12 cellular contexts compared by ENCODE assay signal in the genomic region with DNA sequence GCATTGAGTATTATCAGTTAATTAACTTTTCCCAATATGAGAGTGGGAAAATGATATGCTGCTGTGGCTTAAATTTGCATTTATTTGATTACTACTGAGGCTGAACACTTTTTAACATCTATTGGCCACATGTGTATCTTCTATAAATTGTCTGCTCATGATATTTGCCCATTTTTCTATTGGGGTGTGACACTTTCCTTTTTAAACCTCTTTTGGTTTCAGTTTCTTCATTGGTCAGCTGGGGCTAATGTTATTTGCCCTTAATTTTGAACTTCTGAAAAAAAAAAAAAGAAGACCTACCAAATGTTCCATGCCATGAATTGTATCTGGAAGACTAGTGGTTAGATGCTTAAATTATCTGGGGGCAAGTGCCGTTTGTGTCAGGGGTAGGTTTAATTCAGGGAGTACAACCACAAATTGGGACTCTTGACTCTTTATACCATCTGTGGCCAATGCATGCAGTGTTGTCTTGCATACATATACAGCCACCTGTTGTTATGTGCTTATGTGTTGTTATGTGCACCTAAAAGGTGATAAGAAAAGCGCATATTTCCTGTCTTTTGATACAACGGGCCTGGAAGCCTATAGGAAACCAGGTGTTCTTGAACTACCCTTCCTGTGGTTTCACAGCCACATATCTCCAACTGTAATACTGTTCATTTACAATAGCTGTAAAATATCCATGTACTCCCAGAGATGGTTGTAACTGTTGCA. TPM values are rescaled to one million over a fixed set of nuclear protein-coding genes. Genes with fewer than 3 reads are reported as not detected.
DNase-seq lines count a peak whose midpoint lies in the region; ATAC-seq and TF ChIP-seq lines count a peak whose summit lies in the region.
"Had no signal": no experiment of that assay in that cellular context is flagged by ENCODE, and none has a peak within 500 bp of the region (broad histone marks: within the 10 kb centered on the region; RNA-seq: fewer than 3 reads in every experiment).

No MANE protein-coding gene starts in this region.

- H3K4me3 Mint-ChIP-seq in activated naive CD4-positive, alpha-beta T cell treated with anti-CD3 and anti-CD28 coated beads, Interleukin-2, amount 10 ng/mL, durations not matched to agents 7 days and 5 days, result peak overlapping the region; percentile 50
- peak overlapping the region; percentile 78 for H3K4me3 Mint-ChIP-seq in natural killer cell
- H3K4me3 Mint-ChIP-seq in mesothelial cell of epicardium, result no peak overlapping the region

- no peak overlapping the region for H3K9ac ChIP-seq in KMS-11

- peak; percentile 63 for ATAC-seq in HG02610 (IDR thresholded peaks at IDR 0.05; ENCODE audit: unreplicated experiment)
- ATAC-seq in natural killer cell, result peak; percentile 27 to 63 (median 54)

- CTCF ChIA-PET in activated naive CD4-positive, alpha-beta T cell treated with anti-CD3 and anti-CD28 coated beads, Interleukin-2, amount 10 ng/mL, durations not matched to agents 7 days and 5 days (lab: Charles Lee), result interaction anchor here (2.2 kb wide), 1 partner anchor 11 kb away, joined by 9 read pairs; no protein-coding TSS in a partner anchor

- peaks cover 37% of the 10 kb centered on the region for H3K4me1 ChIP-seq in KMS-11 (ENCODE audit: low read depth, poor library complexity, severe bottlenecking)

- H3K27me3 Mint-ChIP-seq in activated naive CD4-positive, alpha-beta T cell treated with anti-CD3 and anti-CD28 coated beads, Interleukin-2, amount 10 ng/mL, durations not matched to agents 7 days and 5 days, result no peaks in the 10 kb centered on the region
- H3K27me3 Mint-ChIP-seq in natural killer cell (ENCODE audit: low read depth in 2 of 2), result no peaks in the 10 kb centered on the region
- H3K27me3 Mint-ChIP-seq in mesothelial cell of epicardium (ENCODE audit: low read depth), result no peaks in the 10 kb centered on the region

- peak overlapping the region; percentile 90 for H3K27ac Mint-ChIP-seq in activated naive CD4-positive, alpha-beta T cell treated with anti-CD3 and anti-CD28 coated beads, Interleukin-2, amount 10 ng/mL, durations not matched to agents 7 days and 5 days
- H3K27ac Mint-ChIP-seq in natural killer cell (peak overlapping the region; percentile 14 to 71), mesothelial cell of epicardium (no peak overlapping the region)

- no peaks in the 10 kb centered on the region for H3K27me3 ChIP-seq in KMS-11 (ENCODE audit: insufficient read depth, low read depth)
- H3K27me3 ChIP-seq: esophagus muscularis mucosa, neutrophil had no signal

- no peak for DNase-seq in activated naive CD4-positive, alpha-beta T cell treated with anti-CD3 and anti-CD28 coated beads, Interleukin-2, amount 10 ng/mL, durations not matched to agents 7 days and 5 days
- no peak for DNase-seq in activated naive CD4-positive, alpha-beta T cell (lab: John Stamatoyannopoulos, UW)
- DNase-seq in natural killer cell (no peak), mesothelial cell of epicardium (ENCODE audit: low spot score in 2 of 2, unreplicated experiment in 2 of 2) (no peak), SKM-1 treated with dmso at 0.1 percent for 144 hours (lab: John Stamatoyannopoulos, UW; ENCODE audit: unreplicated experiment) (no peak)
- no peak for DNase-seq in effector CD4-positive, alpha-beta T cell
- DNase-seq: GF-D8, NCI-H1436 treated with DMSO at 0.1 percent for 48 hours had no signal

- H3K4me2 ChIP-seq in KMS-11, result peak overlapping the region; percentile 24

- no peaks in the 10 kb centered on the region for H3K36me3 ChIP-seq in KMS-11 (ENCODE audit: insufficient read depth)
- H3K36me3 ChIP-seq: esophagus muscularis mucosa, neutrophil had no signal

- H3K9me3 Mint-ChIP-seq in activated naive CD4-positive, alpha-beta T cell treated with anti-CD3 and anti-CD28 coated beads, Interleukin-2, amount 10 ng/mL, durations not matched to agents 7 days and 5 days, result no peaks in the 10 kb centered on the region
- H3K9me3 Mint-ChIP-seq in natural killer cell, result no peaks in the 10 kb centered on the region
- no peaks in the 10 kb centered on the region for H3K9me3 Mint-ChIP-seq in mesothelial cell of epicardium

- intact Hi-C loops in natural killer cell (cut with micrococcal nuclease), result no loop called here

- H3K36me3 Mint-ChIP-seq in activated naive CD4-positive, alpha-beta T cell treated with anti-CD3 and anti-CD28 coated beads, Interleukin-2, amount 10 ng/mL, durations not matched to agents 7 days and 5 days, result peaks cover 9% of the 10 kb centered on the region
- H3K36me3 Mint-ChIP-seq in natural killer cell, result no peaks in the 10 kb centered on the region
- H3K36me3 Mint-ChIP-seq in mesothelial cell of epicardium, result no peaks in the 10 kb centered on the region

- no peak overlapping the region for H3K27ac ChIP-seq in KMS-11
- H3K27ac ChIP-seq: neutrophil had no signal

- H3K4me1 Mint-ChIP-seq in activated naive CD4-positive, alpha-beta T cell treated with anti-CD3 and anti-CD28 coated beads, Interleukin-2, amount 10 ng/mL, durations not matched to agents 7 days and 5 days, result peaks cover 35% of the 10 kb centered on the region
- H3K4me1 Mint-ChIP-seq in natural killer cell (peaks cover 12 to 14% of the 10 kb centered on the region in 2 donors), mesothelial cell of epicardium (no peaks in the 10 kb centered on the region)

- no peaks in the 10 kb centered on the region for H4K20me1 ChIP-seq in KMS-11 (ENCODE audit: insufficient read depth)

- no peak overlapping the region for H2AFZ ChIP-seq in KMS-11 (ENCODE audit: low read depth)

- TF ChIP-seq CTCF in KMS-11 (conservative IDR thresholded peaks at IDR 0.05; ENCODE audit: low read depth, low read length) (no peak), natural killer cell (IDR thresholded peaks at IDR 0.05) (no peak), mesothelial cell of epicardium (IDR thresholded peaks at IDR 0.05; ENCODE audit: unreplicated experiment) (no peak)

- no peaks in the 10 kb centered on the region for H3K79me2 ChIP-seq in KMS-11 (ENCODE audit: insufficient read depth, low read depth)

- H3K4me3 ChIP-seq in KMS-11 (IDR thresholded peaks at IDR 0.05; ENCODE audit: insufficient read depth, low read depth, low read length), result no peak overlapping the region
- H3K4me3 ChIP-seq: esophagus muscularis mucosa had no signal

RNA-seq across cellular contexts. Expression of a gene that starts 48.9 kb away (rescaled TPM):
- total RNA-seq in natural killer cell, result 10 to 100 TPM; 58.4 to 73.6 (median 62.2) TPM
- not detected in 3 replicates for total RNA-seq in mesothelial cell of epicardium

Comparison
In these comparisons a context has a peak if more than half of its experiments do, and no peak if none do; other contexts are left out.
1. RNA of a gene that starts 48.9 kb away (total RNA-seq): 58.4 to 73.6 TPM in natural killer cell; not detected in mesothelial cell of epicardium; every median in the first group is over 10 times any median in the second.